16 cellular contexts compared by ENCODE assay signal in genomic region chr10:121628859-121629258, GRCh38.
"Had no signal": no experiment of that assay in that cellular context is flagged by ENCODE, and none has a peak within 500 bp of the region (broad histone marks: within the 10 kb centered on the region; RNA-seq: fewer than 3 reads in every experiment).

No MANE protein-coding gene starts in this region.

- DNase-seq: activated CD4-positive, alpha-beta T cell treated with anti-CD3 and anti-CD28 coated beads, Interleukin-2, amount 10 ng/mL, durations not matched to agents 7 days and 5 days; activated CD8-positive, alpha-beta memory T cell treated with anti-CD3 and anti-CD28 coated beads, Interleukin-2, amount 50 U/mL, for 48 hours; activated gamma-delta T cell treated with Interleukin-2 at 50 U/mL for 16 hours; activated naive CD8-positive, alpha-beta T cell treated with anti-CD3 and anti-CD28 coated beads, Interleukin-2, amount 10 ng/mL, durations not matched to agents 7 days and 5 days; aorta; cerebellar nuclear complex; effector memory CD8-positive, alpha-beta T cell; hippocampal formation; kidney glomerular epithelial cell; mesenchymal stem cell; ovary; thyroid gland; uterus had no signal

- H3K4me3 ChIP-seq: breast epithelium, neural progenitor cell, thyroid gland, uterus had no signal

- H3K27ac ChIP-seq: breast epithelium, epithelial cell of prostate, neural progenitor cell, thyroid gland had no signal

- H3K27me3 ChIP-seq: breast epithelium, neural progenitor cell, ovary, thyroid gland, uterus had no signal

- H3K4me1 ChIP-seq: breast epithelium, uterus had no signal

- H3K9ac ChIP-seq: neural progenitor cell had no signal

- H3K36me3 ChIP-seq: breast epithelium, neural progenitor cell, ovary, thyroid gland, uterus had no signal
